In the genomic region with DNA sequence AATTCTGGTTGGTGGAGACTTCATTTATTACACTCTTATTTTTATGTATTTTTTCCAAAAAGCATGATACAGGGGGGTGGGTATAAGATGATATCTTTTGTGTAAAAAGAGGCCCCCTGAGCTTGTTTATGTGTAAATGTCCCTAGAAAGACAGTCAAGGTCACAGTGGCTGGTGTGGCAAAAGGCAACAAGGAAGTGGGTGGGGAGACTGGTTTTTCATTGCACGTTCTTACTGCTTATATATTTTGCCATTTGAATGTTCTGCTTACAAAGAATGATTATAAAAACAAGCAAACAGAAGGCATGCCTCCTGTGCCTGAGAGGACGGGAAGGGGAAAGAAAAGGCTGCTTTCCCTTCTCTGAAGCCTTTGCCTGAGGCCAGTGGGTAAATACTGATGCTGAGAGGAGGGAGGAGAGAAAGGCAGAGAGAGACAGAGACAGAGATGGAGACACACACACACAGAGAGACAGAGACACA, we compare ENCODE assay signal across 12 cellular contexts. TPM values are rescaled to one million over a fixed set of nuclear protein-coding genes. Genes with fewer than 3 reads are reported as not detected.
DNase-seq lines count a peak whose midpoint lies in the region; ATAC-seq and TF ChIP-seq lines count a peak whose summit lies in the region.
"Had no signal": no experiment of that assay in that cellular context is flagged by ENCODE, and none has a peak within 500 bp of the region (broad histone marks: within the 10 kb centered on the region; RNA-seq: fewer than 3 reads in every experiment).

No MANE protein-coding gene starts in this region.

- H3K27me3 Mint-ChIP-seq in activated T-helper 2 cell treated with anti-CD3 and anti-CD28 coated beads, Interferon-gamma antibody, Interleukin-2, Interleukin-4, amounts not matched to agents 10 μg/mL and 5 μg/mL and 100 μg/mL, durations not matched to agents 14 hours and 24 hours and 36 hours (ENCODE audit: low read depth): no peaks in the 10 kb centered on the region

- no peaks in the 10 kb centered on the region for H3K27me3 ChIP-seq in heart left ventricle
- H3K27me3 ChIP-seq in right lobe of liver: no peaks in the 10 kb centered on the region
- no peaks in the 10 kb centered on the region for H3K27me3 ChIP-seq in upper lobe of left lung
- H3K27me3 ChIP-seq: brain microvascular endothelial cell had no signal

- no peaks in the 10 kb centered on the region for H3K36me3 Mint-ChIP-seq in activated T-helper 2 cell treated with anti-CD3 and anti-CD28 coated beads, Interferon-gamma antibody, Interleukin-2, Interleukin-4, amounts not matched to agents 10 μg/mL and 5 μg/mL and 100 μg/mL, durations not matched to agents 14 hours and 24 hours and 36 hours (ENCODE audit: low read depth)
- H3K36me3 Mint-ChIP-seq: WTC11 had no signal

- H3K4me3 ChIP-seq in heart left ventricle: no peak overlapping the region
- H3K4me3 ChIP-seq in right lobe of liver: peak overlapping the region in 2 of 3 donors; percentile 56 to 60
- H3K4me3 ChIP-seq in upper lobe of left lung: no peak overlapping the region

- H3K36me3 ChIP-seq in heart left ventricle (no peaks in the 10 kb centered on the region), right lobe of liver (no peaks in the 10 kb centered on the region), upper lobe of left lung (no peaks in the 10 kb centered on the region)
- H3K36me3 ChIP-seq: brain microvascular endothelial cell had no signal

- DNase-seq in heart left ventricle: no peak
- DNase-seq in cardiac septum (ENCODE audit: low spot score): no peak
- no peak for DNase-seq in activated T-helper 2 cell treated with anti-CD3 and anti-CD28 coated beads, Interferon-gamma antibody, Interleukin-2, Interleukin-4, amounts not matched to agents 10 μg/mL and 5 μg/mL and 100 μg/mL, durations not matched to agents 14 hours and 24 hours and 36 hours (ENCODE audit: low spot score)
- no peak for DNase-seq in right lobe of liver
- no peak for DNase-seq in upper lobe of left lung
- no peak for DNase-seq in DMS79 (lab: John Stamatoyannopoulos, UW)
- no peak for DNase-seq in AG08395 (ENCODE audit: low spot score)
- DNase-seq in NCI-H2081 (lab: John Stamatoyannopoulos, UW): no peak
- DNase-seq: brain microvascular endothelial cell, hippocampal formation, NCI-H446 had no signal

- 15 to 24% (median 17%) methylated on average over 2 of the region's 2 CpGs for WGBS in heart left ventricle, 4 donors
- 0% methylated on average over 2 of the region's 2 CpGs for WGBS in right lobe of liver (ENCODE audit: insufficient coverage, low coverage, low lambda C conversion rate, missing lambda C conversion rate)
- WGBS in upper lobe of left lung, 2 donors: 19 to 24% methylated on average over 2 of the region's 2 CpGs

- TF ChIP-seq CTCF in heart left ventricle (IDR thresholded peaks at IDR 0.05) (no peak), right lobe of liver (IDR thresholded peaks at IDR 0.05) (no peak), upper lobe of left lung (IDR thresholded peaks at IDR 0.05) (no peak)

- H3K27ac Mint-ChIP-seq in activated T-helper 2 cell treated with anti-CD3 and anti-CD28 coated beads, Interferon-gamma antibody, Interleukin-2, Interleukin-4, amounts not matched to agents 10 μg/mL and 5 μg/mL and 100 μg/mL, durations not matched to agents 14 hours and 24 hours and 36 hours: peak overlapping the region; percentile 87
- H3K27ac Mint-ChIP-seq: WTC11 had no signal

- intact Hi-C loops in heart left ventricle (cut with DNase I) (no loop called here), cardiac septum (cut with DNase I) (no loop called here), right lobe of liver (cut with DNase I) (no loop called here)
- intact Hi-C loops in activated T-helper 2 cell treated with anti-CD3 and anti-CD28 coated beads, Interferon-gamma antibody, Interleukin-2, Interleukin-4, amounts not matched to agents 10 μg/mL and 5 μg/mL and 100 μg/mL, durations not matched to agents 14 hours and 24 hours and 36 hours (cut with micrococcal nuclease): no loop called here

- TF ChIP-seq POLR2A in heart left ventricle (IDR thresholded peaks at IDR 0.05) (no peak), right lobe of liver (IDR thresholded peaks at IDR 0.05) (peak; percentile 19), upper lobe of left lung (IDR thresholded peaks at IDR 0.05) (no peak)

- H3K4me1 ChIP-seq in heart left ventricle (peaks cover 0 to 30% (median 12%) of the 10 kb centered on the region in 12 donors), right lobe of liver (peaks cover 0 to 35% (median 8%) of the 10 kb centered on the region in 4 donors), upper lobe of left lung (peaks cover 13 to 35% (median 19%) of the 10 kb centered on the region in 4 donors)

- H3K4me3 Mint-ChIP-seq in activated T-helper 2 cell treated with anti-CD3 and anti-CD28 coated beads, Interferon-gamma antibody, Interleukin-2, Interleukin-4, amounts not matched to agents 10 μg/mL and 5 μg/mL and 100 μg/mL, durations not matched to agents 14 hours and 24 hours and 36 hours (ENCODE audit: low read depth): peak overlapping the region; percentile 23
- H3K4me3 Mint-ChIP-seq: WTC11 had no signal

- peak overlapping the region; percentile 55 to 92 (median 70) for H3K27ac ChIP-seq in heart left ventricle
- H3K27ac ChIP-seq in right lobe of liver: peak overlapping the region; percentile 83 to 95 (median 90)
- H3K27ac ChIP-seq in upper lobe of left lung: peak overlapping the region; percentile 35 to 83 (median 71)
- H3K27ac ChIP-seq: brain microvascular endothelial cell had no signal

- no peaks in the 10 kb centered on the region for H3K9me3 Mint-ChIP-seq in activated T-helper 2 cell treated with anti-CD3 and anti-CD28 coated beads, Interferon-gamma antibody, Interleukin-2, Interleukin-4, amounts not matched to agents 10 μg/mL and 5 μg/mL and 100 μg/mL, durations not matched to agents 14 hours and 24 hours and 36 hours
- H3K9me3 Mint-ChIP-seq: WTC11 had no signal

- no peak for ATAC-seq in heart left ventricle
- ATAC-seq in right lobe of liver: peak in 3 of 4 donors; percentile 0 to 3 (median 1)
- ATAC-seq in upper lobe of left lung (ENCODE audit: low FRiP score in 2 of 2): no peak
- ATAC-seq: WTC11 had no signal

- no peak for TF ChIP-seq EP300 in upper lobe of left lung (IDR thresholded peaks at IDR 0.05)

- H3K9me3 ChIP-seq in heart left ventricle (no peaks in the 10 kb centered on the region), right lobe of liver (no peaks in the 10 kb centered on the region), upper lobe of left lung (no peaks in the 10 kb centered on the region)

- peaks cover 47% of the 10 kb centered on the region for H3K4me1 Mint-ChIP-seq in activated T-helper 2 cell treated with anti-CD3 and anti-CD28 coated beads, Interferon-gamma antibody, Interleukin-2, Interleukin-4, amounts not matched to agents 10 μg/mL and 5 μg/mL and 100 μg/mL, durations not matched to agents 14 hours and 24 hours and 36 hours (ENCODE audit: low read depth)

RNA-seq across cellular contexts. Expression of gene ADIPOR2, which starts 24.1 kb away (rescaled TPM):
- total RNA-seq in heart left ventricle (10 to 100 TPM; 28.1 to 52.5 (median 36.7) TPM), cardiac septum (33.4 TPM), right lobe of liver (100 to 1,000 TPM in 1 of 6 experiments, 10 to 100 TPM in 5; 46.5 to 108 (median 59.8) TPM), upper lobe of left lung (10 to 100 TPM; 45.1 to 82.3 (median 68.6) TPM)
- 10 to 100 TPM; 17.7 to 41.2 TPM for polyA plus RNA-seq in heart left ventricle
- total RNA-seq in activated T-helper 2 cell treated with anti-CD3 and anti-CD28 coated beads, Interferon-gamma antibody, Interleukin-2, Interleukin-4, amounts not matched to agents 10 μg/mL and 5 μg/mL and 100 μg/mL, durations not matched to agents 14 hours and 24 hours and 36 hours: 69.2 and 81.0 TPM in 2 replicates

RNA-seq across cellular contexts. Expression of gene WNT5B, which starts 37.7 kb away (rescaled TPM):
- total RNA-seq in heart left ventricle (1 to 10 TPM in 5 of 9 donors, under 1 TPM in 4; 0.52 to 3.9 (median 1.3) TPM), cardiac septum (0.43 TPM), right lobe of liver (1 to 10 TPM in 4 of 6 experiments, under 1 TPM in 2; 0.43 to 8.1 (median 1.5) TPM), upper lobe of left lung (1 to 10 TPM in 5 of 6 donors, not detected in 1; 5.8 to 9.7 (median 7.0) TPM)
- polyA plus RNA-seq in heart left ventricle: 1 to 10 TPM; 1.3 to 1.7 TPM
- total RNA-seq in activated T-helper 2 cell treated with anti-CD3 and anti-CD28 coated beads, Interferon-gamma antibody, Interleukin-2, Interleukin-4, amounts not matched to agents 10 μg/mL and 5 μg/mL and 100 μg/mL, durations not matched to agents 14 hours and 24 hours and 36 hours: 0.76 and 0.82 TPM in 2 replicates

Comparison
In these comparisons a context has a peak if more than half of its experiments do, and no peak if none do; other contexts are left out.
1. ATAC-seq: peak in right lobe of liver (3 of 4); none in heart left ventricle (0 of 4) and upper lobe of left lung (0 of 2).
2. H3K4me3 ChIP-seq: peak in right lobe of liver (2 of 3); none in heart left ventricle (0 of 12) and upper lobe of left lung (0 of 4).
3. Peak in every context shown above with its lines, with median percentiles within 50 percentile points of each other: H3K27ac ChIP-seq.